Comparison of ENCODE assay signal across 10 cellular contexts in genomic region chr3:105354429-105354828, GRCh38. TPM values are rescaled to one million over a fixed set of nuclear protein-coding genes. Genes with fewer than 3 reads are reported as not detected.
DNase-seq lines count a peak whose midpoint lies in the region; ATAC-seq, FAIRE-seq and TF ChIP-seq lines count a peak whose summit lies in the region.
"Had no signal": no experiment of that assay in that cellular context is flagged by ENCODE, and none has a peak within 500 bp of the region (broad histone marks: within the 10 kb centered on the region; RNA-seq: fewer than 3 reads in every experiment).

No MANE protein-coding gene starts in this region.

- intact Hi-C loops in activated CD4-positive, alpha-beta T cell treated with anti-CD3 and anti-CD28 coated beads, Interleukin-2, amount 10 ng/mL, durations not matched to agents 24 days and 14 days (cut with micrococcal nuclease) = no loop called here
- intact Hi-C loops in pancreas (cut with DNase I) (no loop called here), ovary (cut with DNase I) (no loop called here)

- WGBS in pancreas, 2 donors = 88 to 89% methylated on average over 3 of the region's 3 CpGs
- 70 to 87% (median 85%) methylated on average over 3 of the region's 3 CpGs for WGBS in ovary, 3 donors

- H3K9me3 ChIP-seq in iPS-20b (ENCODE audit: insufficient read depth, low read depth, low read length) (no peaks in the 10 kb centered on the region), pancreas (no peaks in the 10 kb centered on the region), ovary (peaks cover 0 to 5% of the 10 kb centered on the region in 2 donors)
- H3K9me3 ChIP-seq: A549 had no signal

- no peak for ATAC-seq in stimulated activated effector memory CD8-positive, alpha-beta T cell treated with anti-CD3 and anti-CD28 coated beads, Interleukin-12 subunit alpha, Interleukin-12 subunit beta, amount 100 ng/mL, for 72 hours
- ATAC-seq in pancreas (no peak), HG02938 (IDR thresholded peaks at IDR 0.05; ENCODE audit: unreplicated experiment) (no peak)
- ATAC-seq: A549 had no signal

- peaks cover 12% of the 10 kb centered on the region for H3K4me1 Mint-ChIP-seq in activated CD4-positive, alpha-beta T cell treated with anti-CD3 and anti-CD28 coated beads, Interleukin-2, amount 10 ng/mL, durations not matched to agents 24 days and 14 days
- H3K4me1 Mint-ChIP-seq in activated naive CD8-positive, alpha-beta T cell (ENCODE audit: low read depth) = peaks cover 28% of the 10 kb centered on the region
- H3K4me1 Mint-ChIP-seq in stimulated activated effector memory CD8-positive, alpha-beta T cell treated with anti-CD3 and anti-CD28 coated beads, Interleukin-12 subunit alpha, Interleukin-12 subunit beta, amount 100 ng/mL, for 72 hours = peaks cover 25% of the 10 kb centered on the region

- no peak overlapping the region for H3K9ac ChIP-seq in iPS-20b (ENCODE audit: low read depth, low read length)

- peaks cover 56% of the 10 kb centered on the region for H3K27me3 Mint-ChIP-seq in activated CD4-positive, alpha-beta T cell treated with anti-CD3 and anti-CD28 coated beads, Interleukin-2, amount 10 ng/mL, durations not matched to agents 24 days and 14 days
- peaks cover 42% of the 10 kb centered on the region for H3K27me3 Mint-ChIP-seq in activated naive CD8-positive, alpha-beta T cell

- peak overlapping the region; percentile 58 for H3K4me3 Mint-ChIP-seq in activated CD4-positive, alpha-beta T cell treated with anti-CD3 and anti-CD28 coated beads, Interleukin-2, amount 10 ng/mL, durations not matched to agents 24 days and 14 days
- peak overlapping the region; percentile 71 for H3K4me3 Mint-ChIP-seq in activated naive CD8-positive, alpha-beta T cell
- peak overlapping the region; percentile 47 for H3K4me3 Mint-ChIP-seq in stimulated activated effector memory CD8-positive, alpha-beta T cell treated with anti-CD3 and anti-CD28 coated beads, Interleukin-12 subunit alpha, Interleukin-12 subunit beta, amount 100 ng/mL, for 72 hours

- H3K9me3 Mint-ChIP-seq in activated CD4-positive, alpha-beta T cell treated with anti-CD3 and anti-CD28 coated beads, Interleukin-2, amount 10 ng/mL, durations not matched to agents 24 days and 14 days = no peaks in the 10 kb centered on the region
- H3K9me3 Mint-ChIP-seq in activated naive CD8-positive, alpha-beta T cell (ENCODE audit: low read depth) = no peaks in the 10 kb centered on the region
- no peaks in the 10 kb centered on the region for H3K9me3 Mint-ChIP-seq in stimulated activated effector memory CD8-positive, alpha-beta T cell treated with anti-CD3 and anti-CD28 coated beads, Interleukin-12 subunit alpha, Interleukin-12 subunit beta, amount 100 ng/mL, for 72 hours

- no peak for FAIRE-seq in pancreas (lab: Jason Lieb, UNC)
- FAIRE-seq: A549 had no signal

- H3K4me1 ChIP-seq in iPS-20b (ENCODE audit: insufficient read depth, low read length) (peaks cover 4% of the 10 kb centered on the region; the same call in 1 of the 2 replicates), pancreas (no peaks in the 10 kb centered on the region), ovary (ENCODE audit: insufficient read depth) (no peaks in the 10 kb centered on the region)

- no peak overlapping the region for H3K27ac Mint-ChIP-seq in activated CD4-positive, alpha-beta T cell treated with anti-CD3 and anti-CD28 coated beads, Interleukin-2, amount 10 ng/mL, durations not matched to agents 24 days and 14 days
- H3K27ac Mint-ChIP-seq in activated naive CD8-positive, alpha-beta T cell = no peak overlapping the region
- no peak overlapping the region for H3K27ac Mint-ChIP-seq in stimulated activated effector memory CD8-positive, alpha-beta T cell treated with anti-CD3 and anti-CD28 coated beads, Interleukin-12 subunit alpha, Interleukin-12 subunit beta, amount 100 ng/mL, for 72 hours

- no peaks in the 10 kb centered on the region for H3K36me3 ChIP-seq in iPS-20b (ENCODE audit: insufficient read depth, low read depth, low read length)
- H3K36me3 ChIP-seq in pancreas = no peaks in the 10 kb centered on the region
- H3K36me3 ChIP-seq in ovary = no peaks in the 10 kb centered on the region

- no peak for TF ChIP-seq EP300 in ovary (IDR thresholded peaks at IDR 0.05)

- no peak for DNase-seq in activated CD4-positive, alpha-beta T cell treated with anti-CD3 and anti-CD28 coated beads, Interleukin-2, amount 10 ng/mL, durations not matched to agents 24 days and 14 days
- no peak for DNase-seq in activated CD4-positive, alpha-beta T cell treated with anti-CD3 and anti-CD28 coated beads, Interleukin-2, amount 50 U/mL, for 1 hour
- DNase-seq in stimulated activated effector memory CD8-positive, alpha-beta T cell treated with anti-CD3 and anti-CD28 coated beads, Interleukin-12 subunit alpha, Interleukin-12 subunit beta, amount 100 ng/mL, for 72 hours (ENCODE audit: low spot score in 2 of 2) = no peak
- no peak for DNase-seq in pancreas
- DNase-seq in ovary = no peak
- DNase-seq: activated T-cell treated with anti-CD3 and anti-CD28 coated beads, Interleukin-2, amount 50 U/mL, for 48 hours had no signal

- no peak overlapping the region for H3K27ac ChIP-seq in iPS-20b (ENCODE audit: low read length)
- no peak overlapping the region for H3K27ac ChIP-seq in pancreas
- H3K27ac ChIP-seq in ovary = no peak overlapping the region

- no peaks in the 10 kb centered on the region; the same call in 1 of the 2 replicates for H3K27me3 ChIP-seq in iPS-20b (ENCODE audit: insufficient read depth, low read length)
- H3K27me3 ChIP-seq in pancreas = no peaks in the 10 kb centered on the region
- H3K27me3 ChIP-seq in ovary = no peaks in the 10 kb centered on the region

- H3K4me3 ChIP-seq in iPS-20b (ENCODE audit: low read length) (peak overlapping the region; percentile 31; the same call in 1 of the 2 replicates), pancreas (no peak overlapping the region), ovary (no peak overlapping the region)
- H3K4me3 ChIP-seq: A549 had no signal

- TF ChIP-seq POLR2A in ovary (IDR thresholded peaks at IDR 0.05) = no peak

- no peaks in the 10 kb centered on the region for H3K36me3 Mint-ChIP-seq in activated CD4-positive, alpha-beta T cell treated with anti-CD3 and anti-CD28 coated beads, Interleukin-2, amount 10 ng/mL, durations not matched to agents 24 days and 14 days (ENCODE audit: low read depth)
- peaks cover 3% of the 10 kb centered on the region for H3K36me3 Mint-ChIP-seq in activated naive CD8-positive, alpha-beta T cell
- no peaks in the 10 kb centered on the region for H3K36me3 Mint-ChIP-seq in stimulated activated effector memory CD8-positive, alpha-beta T cell treated with anti-CD3 and anti-CD28 coated beads, Interleukin-12 subunit alpha, Interleukin-12 subunit beta, amount 100 ng/mL, for 72 hours

- TF ChIP-seq CTCF in pancreas (IDR thresholded peaks at IDR 0.05) (no peak), ovary (IDR thresholded peaks at IDR 0.05) (no peak)

RNA-seq across cellular contexts. Expression of gene ALCAM, which starts 12.3 kb away (rescaled TPM):
- 26.3 and 26.5 TPM in 2 replicates for total RNA-seq in activated CD4-positive, alpha-beta T cell treated with anti-CD3 and anti-CD28 coated beads, Interleukin-2, amount 10 ng/mL, durations not matched to agents 24 days and 14 days
- total RNA-seq in pancreas = 10 to 100 TPM; 21.1 to 42.1 (median 27.6) TPM
- polyA plus RNA-seq in pancreas = 10 to 100 TPM; 14.4 to 36.8 TPM
- total RNA-seq in ovary = 10 to 100 TPM; 25.0 to 91.1 (median 52.1) TPM
- polyA plus RNA-seq in ovary = 100 to 1,000 TPM in 1 of 2 donors, 10 to 100 TPM in 1; 30.2 to 279 TPM
